In genomic region chr6:154951400-154952200, GRCh38 we compare ENCODE assay signal across 9 cellular contexts.
DNase-seq lines count a peak whose midpoint lies in the region; ATAC-seq and TF ChIP-seq lines count a peak whose summit lies in the region.
"Had no signal": no experiment of that assay in that cellular context is flagged by ENCODE, and none has a peak within 500 bp of the region (broad histone marks: within the 10 kb centered on the region; RNA-seq: fewer than 3 reads in every experiment).

No MANE protein-coding gene starts in this region.

- no peaks in the 10 kb centered on the region for H3K27me3 Mint-ChIP-seq in stimulated activated naive B cell treated with anti-CD40 and anti-IgM and Interleukin-4, amounts not matched to agents 10 μg/mL and 1 μg/mL and 100 μg/mL, for 72 hours

- no peaks in the 10 kb centered on the region for H3K36me3 ChIP-seq in RWPE2 (ENCODE audit: low read depth)

- TF ChIP-seq CTCF in RWPE2 (IDR thresholded peaks at IDR 0.05; ENCODE audit: poor library complexity, severe bottlenecking), result no peak

- H3K27ac Mint-ChIP-seq in stimulated activated naive B cell treated with anti-CD40 and anti-IgM and Interleukin-4, amounts not matched to agents 10 μg/mL and 1 μg/mL and 100 μg/mL, for 72 hours, result peak overlapping the region; percentile 95

- peak overlapping the region; percentile 62 to 70 for H3K4me3 Mint-ChIP-seq in stimulated activated naive B cell treated with anti-CD40 and anti-IgM and Interleukin-4, amounts not matched to agents 10 μg/mL and 1 μg/mL and 100 μg/mL, for 72 hours

- peaks cover 26 to 32% of the 10 kb centered on the region in 2 donors for H3K4me1 Mint-ChIP-seq in stimulated activated naive B cell treated with anti-CD40 and anti-IgM and Interleukin-4, amounts not matched to agents 10 μg/mL and 1 μg/mL and 100 μg/mL, for 72 hours

- H3K4me1 ChIP-seq in RWPE2 (ENCODE audit: insufficient read depth, poor library complexity, severe bottlenecking), result no peaks in the 10 kb centered on the region

- H3K36me3 Mint-ChIP-seq in stimulated activated naive B cell treated with anti-CD40 and anti-IgM and Interleukin-4, amounts not matched to agents 10 μg/mL and 1 μg/mL and 100 μg/mL, for 72 hours, result peaks cover 13 to 15% of the 10 kb centered on the region in 2 donors

- no peak overlapping the region for H3K4me3 ChIP-seq in RWPE2 (ENCODE audit: severe bottlenecking)
- H3K4me3 ChIP-seq: skin epidermis had no signal

- H3K9me3 ChIP-seq in RWPE2 (ENCODE audit: severe bottlenecking), result no peaks in the 10 kb centered on the region

- no peak overlapping the region for H3K27ac ChIP-seq in RWPE2 (ENCODE audit: poor library complexity, severe bottlenecking)

- DNase-seq in activated gamma-delta T cell treated with Interleukin-2 at 50 U/mL for 16 hours, result peak; percentile 29
- no peak for DNase-seq in activated gamma-delta T cell (lab: John Stamatoyannopoulos, UW)
- DNase-seq in RWPE2 (ENCODE audit: low spot score), result no peak
- peak; percentile 30 for DNase-seq in stimulated activated naive B cell treated with anti-CD40 and anti-IgM and Interleukin-4, amounts not matched to agents 10 μg/mL and 1 μg/mL and 100 μg/mL, for 72 hours
- DNase-seq in NCI-H2171 (lab: John Stamatoyannopoulos, UW), result no peak
- no peak for DNase-seq in stimulated activated CD4-positive, alpha-beta T cell treated with anti-CD3 and anti-CD28 coated beads, Interleukin-1b, Interleukin-23, amount 100 ng/mL, for 48 hours
- DNase-seq in stimulated activated CD4-positive, alpha-beta T cell treated with anti-CD3 and anti-CD28 coated beads, Interleukin-4, amount 100 ng/mL, for 24 hours, result no peak

- peak; percentile 81 for ATAC-seq in HG03066 (IDR thresholded peaks at IDR 0.05; ENCODE audit: low read depth, unreplicated experiment)
- ATAC-seq in RWPE2 (ENCODE audit: low read depth), result 0 out of 3 replicates have a peak, but pooled peaks have one; percentile 27
- ATAC-seq in stimulated activated naive B cell treated with anti-CD40 and anti-IgM and Interleukin-4, amounts not matched to agents 10 μg/mL and 1 μg/mL and 100 μg/mL, for 72 hours (replicated peaks), result peak; percentile 94 to 96

- H3K27me3 ChIP-seq in RWPE2 (ENCODE audit: insufficient read depth, poor library complexity, severe bottlenecking), result no peaks in the 10 kb centered on the region

- H3K9me3 Mint-ChIP-seq in stimulated activated naive B cell treated with anti-CD40 and anti-IgM and Interleukin-4, amounts not matched to agents 10 μg/mL and 1 μg/mL and 100 μg/mL, for 72 hours, result no peaks in the 10 kb centered on the region

Comparison
In these comparisons a context has a peak if more than half of its experiments do, and no peak if none do; other contexts are left out.
1. DNase-seq: peak in activated gamma-delta T cell treated with Interleukin-2 at 50 U/mL for 16 hours (single experiment) and stimulated activated naive B cell treated with anti-CD40 and anti-IgM and Interleukin-4, amounts not matched to agents 10 μg/mL and 1 μg/mL and 100 μg/mL, for 72 hours (single experiment); none in activated gamma-delta T cell (single experiment), RWPE2 (single experiment), NCI-H2171 (single experiment), stimulated activated CD4-positive, alpha-beta T cell treated with anti-CD3 and anti-CD28 coated beads, Interleukin-1b, Interleukin-23, amount 100 ng/mL, for 48 hours (single experiment) and stimulated activated CD4-positive, alpha-beta T cell treated with anti-CD3 and anti-CD28 coated beads, Interleukin-4, amount 100 ng/mL, for 24 hours (single experiment).
2. ATAC-seq: peak in every context shown above with its lines; median percentile 95 in stimulated activated naive B cell treated with anti-CD40 and anti-IgM and Interleukin-4, amounts not matched to agents 10 μg/mL and 1 μg/mL and 100 μg/mL, for 72 hours; 81 in HG03066; 27 in RWPE2.